In the genomic region with DNA sequence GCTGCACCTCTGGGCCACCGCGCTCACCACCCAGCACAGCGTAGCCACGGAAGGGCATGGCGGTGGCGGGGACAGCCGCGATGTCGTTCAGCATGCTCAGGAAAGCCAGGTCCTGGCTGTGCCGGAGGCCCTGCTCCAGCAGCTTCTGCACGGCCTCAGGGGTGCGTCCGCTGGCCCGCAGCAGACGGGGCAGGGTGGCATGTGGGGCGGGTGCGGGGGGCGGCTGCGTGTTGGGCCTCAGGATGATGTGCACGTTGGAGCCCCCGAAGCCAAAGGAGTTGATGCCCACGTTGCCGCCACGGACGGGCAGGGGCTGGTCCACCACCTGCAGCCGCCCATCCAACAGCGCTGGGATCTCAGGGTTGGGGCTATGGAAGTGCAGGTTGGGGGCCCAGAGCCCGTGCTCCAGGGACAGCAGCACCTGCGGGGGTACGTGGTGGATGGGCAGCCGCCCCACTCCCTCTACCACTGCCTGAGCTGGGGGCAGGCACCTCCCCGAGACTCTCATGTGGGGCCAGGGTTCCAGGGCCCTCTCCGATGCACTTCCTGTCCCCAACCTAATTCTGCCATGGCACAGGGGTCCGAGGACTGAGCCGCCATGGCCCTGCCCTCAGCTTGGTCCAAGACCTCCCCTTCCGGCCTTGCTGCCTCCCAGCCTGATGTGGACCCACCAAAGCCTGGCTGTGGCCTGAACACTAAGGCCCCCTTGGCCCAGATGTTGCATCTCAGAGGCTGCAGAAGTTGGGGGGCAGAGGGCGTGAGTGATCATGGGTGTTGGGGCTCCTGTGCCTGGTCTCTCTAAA, we compare ENCODE assay signal across 2 cellular contexts.
TF ChIP-seq lines count a peak whose summit lies in the region.

No MANE protein-coding gene starts in this region.

TF ChIP-seq in WTC11, 78 proteins besides CTCF, POLR2A, EP300 and RAD21:
- TF ChIP-seq, protein P1, sequence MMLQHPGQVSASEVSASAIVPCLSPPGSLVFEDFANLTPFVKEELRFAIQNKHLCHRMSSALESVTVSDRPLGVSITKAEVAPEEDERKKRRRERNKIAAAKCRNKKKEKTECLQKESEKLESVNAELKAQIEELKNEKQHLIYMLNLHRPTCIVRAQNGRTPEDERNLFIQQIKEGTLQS (CRISPR knock-in tag; conservative IDR thresholded peaks at IDR 0.05) = no peak
- no peak for TF ChIP-seq FOXK1 (CRISPR knock-in tag; IDR thresholded peaks at IDR 0.05)
- TF ChIP-seq ZNF416 (CRISPR knock-in tag; IDR thresholded peaks at IDR 0.05) = no peak
- no peak for TF ChIP-seq TEAD4 (CRISPR knock-in tag; IDR thresholded peaks at IDR 0.05)
- TF ChIP-seq PRRX2 (CRISPR knock-in tag; IDR thresholded peaks at IDR 0.05) = no peak
- no peak for TF ChIP-seq NR2C2 (CRISPR knock-in tag; IDR thresholded peaks at IDR 0.05)
- TF ChIP-seq NFATC4 (CRISPR knock-in tag; IDR thresholded peaks at IDR 0.05) = no peak
- TF ChIP-seq TP53 (CRISPR knock-in tag; IDR thresholded peaks at IDR 0.05) = no peak
- no peak for TF ChIP-seq ATF1 (CRISPR knock-in tag; IDR thresholded peaks at IDR 0.05)
- no peak for TF ChIP-seq PRDM15 (CRISPR knock-in tag; IDR thresholded peaks at IDR 0.05)
- no peak for TF ChIP-seq NFYB (CRISPR knock-in tag; conservative IDR thresholded peaks at IDR 0.05; ENCODE audit: low read depth)
- TF ChIP-seq TEAD1 (CRISPR knock-in tag; IDR thresholded peaks at IDR 0.05) = no peak

TF ChIP-seq in HepG2, 621 proteins besides CTCF, POLR2A, EP300 and RAD21 (continues in another document):
- no peak for TF ChIP-seq KIAA2018 (CRISPR knock-in tag; IDR thresholded peaks at IDR 0.05; ENCODE audit: borderline replicate concordance)
- no peak for TF ChIP-seq ZNF558 (CRISPR knock-in tag; IDR thresholded peaks at IDR 0.05; ENCODE audit: borderline replicate concordance)
- TF ChIP-seq SP140L (CRISPR knock-in tag; IDR thresholded peaks at IDR 0.05; ENCODE audit: borderline replicate concordance) = no peak
- TF ChIP-seq ZNF343 (CRISPR knock-in tag; IDR thresholded peaks at IDR 0.05) = 0 out of 2 replicates have a peak, but pooled peaks have one; percentile 30
- no peak for TF ChIP-seq ZMAT3 (CRISPR knock-in tag; conservative IDR thresholded peaks at IDR 0.05)
- TF ChIP-seq, protein P2, sequence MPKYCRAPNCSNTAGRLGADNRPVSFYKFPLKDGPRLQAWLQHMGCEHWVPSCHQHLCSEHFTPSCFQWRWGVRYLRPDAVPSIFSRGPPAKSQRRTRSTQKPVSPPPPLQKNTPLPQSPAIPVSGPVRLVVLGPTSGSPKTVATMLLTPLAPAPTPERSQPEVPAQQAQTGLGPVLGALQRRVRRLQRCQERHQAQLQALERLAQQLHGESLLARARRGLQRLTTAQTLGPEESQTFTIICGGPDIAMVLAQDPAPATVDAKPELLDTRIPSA (CRISPR knock-in tag; IDR thresholded peaks at IDR 0.05; ENCODE audit: borderline replicate concordance) = 0 out of 2 replicates have a peak, but pooled peaks have one; percentile 25
- no peak for TF ChIP-seq ZFP90 (CRISPR knock-in tag; IDR thresholded peaks at IDR 0.05; ENCODE audit: borderline replicate concordance)
- no peak for TF ChIP-seq KLF13 (CRISPR knock-in tag; IDR thresholded peaks at IDR 0.05)
- no peak for TF ChIP-seq SP1 (IDR thresholded peaks at IDR 0.05)
- TF ChIP-seq SP1 (CRISPR knock-in tag; IDR thresholded peaks at IDR 0.05) = no peak
- no peak for TF ChIP-seq ZNF205 (CRISPR knock-in tag; IDR thresholded peaks at IDR 0.05)
- TF ChIP-seq, protein P3, sequence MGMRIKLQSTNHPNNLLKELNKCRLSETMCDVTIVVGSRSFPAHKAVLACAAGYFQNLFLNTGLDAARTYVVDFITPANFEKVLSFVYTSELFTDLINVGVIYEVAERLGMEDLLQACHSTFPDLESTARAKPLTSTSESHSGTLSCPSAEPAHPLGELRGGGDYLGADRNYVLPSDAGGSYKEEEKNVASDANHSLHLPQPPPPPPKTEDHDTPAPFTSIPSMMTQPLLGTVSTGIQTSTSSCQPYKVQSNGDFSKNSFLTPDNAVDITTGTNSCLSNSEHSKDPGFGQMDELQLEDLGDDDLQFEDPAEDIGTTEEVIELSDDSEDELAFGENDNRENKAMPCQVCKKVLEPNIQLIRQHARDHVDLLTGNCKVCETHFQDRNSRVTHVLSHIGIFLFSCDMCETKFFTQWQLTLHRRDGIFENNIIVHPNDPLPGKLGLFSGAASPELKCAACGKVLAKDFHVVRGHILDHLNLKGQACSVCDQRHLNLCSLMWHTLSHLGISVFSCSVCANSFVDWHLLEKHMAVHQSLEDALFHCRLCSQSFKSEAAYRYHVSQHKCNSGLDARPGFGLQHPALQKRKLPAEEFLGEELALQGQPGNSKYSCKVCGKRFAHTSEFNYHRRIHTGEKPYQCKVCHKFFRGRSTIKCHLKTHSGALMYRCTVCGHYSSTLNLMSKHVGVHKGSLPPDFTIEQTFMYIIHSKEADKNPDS (CRISPR knock-in tag; IDR thresholded peaks at IDR 0.05) = no peak
- TF ChIP-seq HDAC2 (CRISPR knock-in tag; IDR thresholded peaks at IDR 0.05) = no peak
- TF ChIP-seq, protein P4, sequence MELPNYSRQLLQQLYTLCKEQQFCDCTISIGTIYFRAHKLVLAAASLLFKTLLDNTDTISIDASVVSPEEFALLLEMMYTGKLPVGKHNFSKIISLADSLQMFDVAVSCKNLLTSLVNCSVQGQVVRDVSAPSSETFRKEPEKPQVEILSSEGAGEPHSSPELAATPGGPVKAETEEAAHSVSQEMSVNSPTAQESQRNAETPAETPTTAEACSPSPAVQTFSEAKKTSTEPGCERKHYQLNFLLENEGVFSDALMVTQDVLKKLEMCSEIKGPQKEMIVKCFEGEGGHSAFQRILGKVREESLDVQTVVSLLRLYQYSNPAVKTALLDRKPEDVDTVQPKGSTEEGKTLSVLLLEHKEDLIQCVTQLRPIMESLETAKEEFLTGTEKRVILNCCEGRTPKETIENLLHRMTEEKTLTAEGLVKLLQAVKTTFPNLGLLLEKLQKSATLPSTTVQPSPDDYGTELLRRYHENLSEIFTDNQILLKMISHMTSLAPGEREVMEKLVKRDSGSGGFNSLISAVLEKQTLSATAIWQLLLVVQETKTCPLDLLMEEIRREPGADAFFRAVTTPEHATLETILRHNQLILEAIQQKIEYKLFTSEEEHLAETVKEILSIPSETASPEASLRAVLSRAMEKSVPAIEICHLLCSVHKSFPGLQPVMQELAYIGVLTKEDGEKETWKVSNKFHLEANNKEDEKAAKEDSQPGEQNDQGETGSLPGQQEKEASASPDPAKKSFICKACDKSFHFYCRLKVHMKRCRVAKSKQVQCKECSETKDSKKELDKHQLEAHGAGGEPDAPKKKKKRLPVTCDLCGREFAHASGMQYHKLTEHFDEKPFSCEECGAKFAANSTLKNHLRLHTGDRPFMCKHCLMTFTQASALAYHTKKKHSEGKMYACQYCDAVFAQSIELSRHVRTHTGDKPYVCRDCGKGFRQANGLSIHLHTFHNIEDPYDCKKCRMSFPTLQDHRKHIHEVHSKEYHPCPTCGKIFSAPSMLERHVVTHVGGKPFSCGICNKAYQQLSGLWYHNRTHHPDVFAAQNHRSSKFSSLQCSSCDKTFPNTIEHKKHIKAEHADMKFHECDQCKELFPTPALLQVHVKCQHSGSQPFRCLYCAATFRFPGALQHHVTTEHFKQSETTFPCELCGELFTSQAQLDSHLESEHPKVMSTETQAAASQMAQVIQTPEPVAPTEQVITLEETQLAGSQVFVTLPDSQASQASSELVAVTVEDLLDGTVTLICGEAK (IDR thresholded peaks at IDR 0.05) = no peak
- TF ChIP-seq, protein P4 (CRISPR knock-in tag; IDR thresholded peaks at IDR 0.05) = no peak
- TF ChIP-seq ZBTB3 (CRISPR knock-in tag; IDR thresholded peaks at IDR 0.05; ENCODE audit: borderline replicate concordance, low read depth) = no peak
- no peak for TF ChIP-seq ZNF7 (CRISPR knock-in tag; IDR thresholded peaks at IDR 0.05)
- TF ChIP-seq RBFOX2 (IDR thresholded peaks at IDR 0.05; ENCODE audit: low read depth, low read length) = peak; percentile 95
- no peak for TF ChIP-seq NR1H2 (CRISPR knock-in tag; IDR thresholded peaks at IDR 0.05; ENCODE audit: borderline replicate concordance, low read depth)
- no peak for TF ChIP-seq SMAD9 (CRISPR knock-in tag; IDR thresholded peaks at IDR 0.05)
- TF ChIP-seq TEAD2 (CRISPR knock-in tag; IDR thresholded peaks at IDR 0.05) = no peak
- TF ChIP-seq ZNF670 (CRISPR knock-in tag; IDR thresholded peaks at IDR 0.05; ENCODE audit: borderline replicate concordance) = no peak
- TF ChIP-seq GTF2F1 (IDR thresholded peaks at IDR 0.05; ENCODE audit: low read length) = no peak
- TF ChIP-seq REXO4 (CRISPR knock-in tag; IDR thresholded peaks at IDR 0.05; ENCODE audit: borderline replicate concordance) = no peak
- no peak for TF ChIP-seq ZNF552 (CRISPR knock-in tag; IDR thresholded peaks at IDR 0.05; ENCODE audit: borderline replicate concordance)
- no peak for TF ChIP-seq ZNF263 (CRISPR knock-in tag; IDR thresholded peaks at IDR 0.05)
- no peak for TF ChIP-seq HHEX (CRISPR knock-in tag; IDR thresholded peaks at IDR 0.05)
- TF ChIP-seq ZNF768 (CRISPR knock-in tag; IDR thresholded peaks at IDR 0.05) = no peak
- TF ChIP-seq BORCS8-MEF2B (CRISPR knock-in tag; IDR thresholded peaks at IDR 0.05) = no peak
- TF ChIP-seq ZBTB37 (CRISPR knock-in tag; IDR thresholded peaks at IDR 0.05) = no peak
